1 cellular context compared by ENCODE assay signal in the genomic region with DNA sequence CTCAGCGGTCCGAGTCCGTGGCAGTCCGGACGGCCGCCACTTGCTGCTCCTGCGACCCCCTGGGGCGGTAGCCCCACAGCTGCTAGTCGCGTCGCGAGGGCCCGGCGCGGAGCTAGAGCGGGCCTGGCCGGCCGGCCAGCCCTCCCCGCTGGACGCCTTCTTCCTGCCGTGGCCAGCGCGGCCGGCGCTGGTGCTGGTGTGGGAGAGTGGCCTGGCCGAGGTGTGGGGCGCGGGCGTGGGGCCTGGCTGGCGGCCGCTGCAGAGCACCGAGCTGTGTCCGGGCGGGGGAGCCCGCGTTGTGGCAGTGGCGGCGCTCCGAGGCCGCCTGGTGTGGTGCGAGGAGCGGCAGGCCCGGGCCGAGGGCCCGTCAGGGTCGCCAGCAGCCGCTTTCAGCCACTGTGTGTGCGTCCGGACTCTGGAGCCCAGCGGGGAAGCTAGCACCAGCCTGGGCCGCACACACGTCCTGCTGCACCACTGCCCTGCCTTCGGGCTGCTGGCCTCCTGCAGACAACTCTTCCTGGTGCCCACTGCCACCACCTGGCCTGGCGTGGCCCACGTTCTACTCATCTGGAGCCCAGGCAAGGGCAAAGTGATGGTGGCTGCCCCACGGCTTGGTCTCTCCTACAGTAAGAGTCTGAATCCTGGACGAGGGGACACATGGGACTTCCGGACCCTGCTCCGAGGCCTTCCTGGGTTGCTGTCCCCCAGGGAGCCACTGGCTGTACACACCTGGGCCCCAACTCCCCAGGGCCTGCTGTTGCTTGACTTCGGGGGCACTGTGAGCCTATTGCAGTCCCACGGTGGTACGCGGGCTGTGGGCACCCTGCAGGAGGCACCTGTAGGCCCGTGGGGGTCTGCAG.
TF ChIP-seq lines count a peak whose summit lies in the region.

No MANE protein-coding gene starts in this region.

TF ChIP-seq in GM12878, 131 proteins besides CTCF, POLR2A, EP300 and RAD21:
- TF ChIP-seq DPF2 (IDR thresholded peaks at IDR 0.05) (peak; percentile 62; the same call in 1 of the 2 replicates), BHLHE40 (IDR thresholded peaks at IDR 0.05; ENCODE audit: borderline replicate concordance in 1 of 2, low read depth in 2 of 2, low read length in 1 of 2) (0 out of 4 replicates have a peak, but pooled peaks of 1 of the 2 experiments have one; percentile 3), SIN3A (IDR thresholded peaks at IDR 0.05; ENCODE audit: low read depth, low read length) (no peak), ESRRA (IDR thresholded peaks at IDR 0.05; ENCODE audit: low read length) (no peak), CHD1 (IDR thresholded peaks at IDR 0.05; ENCODE audit: low read depth, low read length) (no peak), GATAD2B (conservative IDR thresholded peaks at IDR 0.05; ENCODE audit: low read depth) (peak; percentile 74), EED (IDR thresholded peaks at IDR 0.05; ENCODE audit: low read depth) (no peak), MEF2B (IDR thresholded peaks at IDR 0.05; ENCODE audit: partially characterized antibody, poor library complexity, severe bottlenecking) (peak; percentile 32), NR2F1 (conservative IDR thresholded peaks at IDR 0.05) (0 out of 2 replicates have a peak, but pooled peaks have one; percentile 8), HDGF (IDR thresholded peaks at IDR 0.05) (peak; percentile 43; the same call in 1 of the 2 replicates), USF1 (IDR thresholded peaks at IDR 0.05; ENCODE audit: borderline replicate concordance, extremely low read length, insufficient read depth, low read depth, low read length) (no peak), BCL11A (IDR thresholded peaks at IDR 0.05; ENCODE audit: low read depth, low read length) (no peak)
- TF ChIP-seq, protein P1, sequence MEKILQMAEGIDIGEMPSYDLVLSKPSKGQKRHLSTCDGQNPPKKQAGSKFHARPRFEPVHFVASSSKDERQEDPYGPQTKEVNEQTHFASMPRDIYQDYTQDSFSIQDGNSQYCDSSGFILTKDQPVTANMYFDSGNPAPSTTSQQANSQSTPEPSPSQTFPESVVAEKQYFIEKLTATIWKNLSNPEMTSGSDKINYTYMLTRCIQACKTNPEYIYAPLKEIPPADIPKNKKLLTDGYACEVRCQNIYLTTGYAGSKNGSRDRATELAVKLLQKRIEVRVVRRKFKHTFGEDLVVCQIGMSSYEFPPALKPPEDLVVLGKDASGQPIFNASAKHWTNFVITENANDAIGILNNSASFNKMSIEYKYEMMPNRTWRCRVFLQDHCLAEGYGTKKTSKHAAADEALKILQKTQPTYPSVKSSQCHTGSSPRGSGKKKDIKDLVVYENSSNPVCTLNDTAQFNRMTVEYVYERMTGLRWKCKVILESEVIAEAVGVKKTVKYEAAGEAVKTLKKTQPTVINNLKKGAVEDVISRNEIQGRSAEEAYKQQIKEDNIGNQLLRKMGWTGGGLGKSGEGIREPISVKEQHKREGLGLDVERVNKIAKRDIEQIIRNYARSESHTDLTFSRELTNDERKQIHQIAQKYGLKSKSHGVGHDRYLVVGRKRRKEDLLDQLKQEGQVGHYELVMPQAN (conservative IDR thresholded peaks at IDR 0.05): peak; percentile 75; the same call in 1 of the 2 replicates
